ENCODE assay signal across 19 cellular contexts in genomic region chr13:69580255-69580654, GRCh38.
DNase-seq lines count a peak whose midpoint lies in the region; TF ChIP-seq lines count a peak whose summit lies in the region.
"Had no signal": no experiment of that assay in that cellular context is flagged by ENCODE, and none has a peak within 500 bp of the region (broad histone marks: within the 10 kb centered on the region; RNA-seq: fewer than 3 reads in every experiment).

No MANE protein-coding gene starts in this region.

- H3K4me3 Mint-ChIP-seq in H9: no peak overlapping the region
- H3K4me3 Mint-ChIP-seq in activated T-cell treated with anti-CD3 and anti-CD28 coated beads, Interleukin-2, amount 50 U/mL, for 24 hours: no peak overlapping the region
- H3K4me3 Mint-ChIP-seq: CD4-positive, alpha-beta memory T cell; HFFc6 had no signal

- H3K23ac ChIP-seq in H9 (ENCODE audit: insufficient read length, low read depth, low read length): no peak overlapping the region
- no peak overlapping the region for H3K23ac ChIP-seq in trophoblast cell (ENCODE audit: low read length)

- no peak overlapping the region for H3K56ac ChIP-seq in H9 (ENCODE audit: insufficient read length, low read depth, low read length)

- no peak for TF ChIP-seq CTCF in H9 (conservative IDR thresholded peaks at IDR 0.05)

- H3K27me3 ChIP-seq in H9 (ENCODE audit: insufficient read depth, low read length): no peaks in the 10 kb centered on the region; the same call in 1 of the 2 replicates
- no peaks in the 10 kb centered on the region for H3K27me3 ChIP-seq in trophoblast cell (ENCODE audit: insufficient read depth, low read length)
- H3K27me3 ChIP-seq: BE2C, MG63, Peyer's patch had no signal

- no peak overlapping the region for H3K14ac ChIP-seq in H9 (ENCODE audit: insufficient read depth, low read length)
- no peak overlapping the region for H3K14ac ChIP-seq in trophoblast cell (ENCODE audit: low read length)

- no peak overlapping the region for H3K4me3 ChIP-seq in trophoblast cell (ENCODE audit: low read depth, low read length)
- H3K4me3 ChIP-seq: MG63, Peyer's patch had no signal

- H3K4me2 ChIP-seq in H9 (ENCODE audit: insufficient read depth, insufficient read length, low read length) (no peak overlapping the region), trophoblast cell (ENCODE audit: low read length) (no peak overlapping the region)
- H3K4me2 ChIP-seq: KMS-11 had no signal

- H3K4me1 ChIP-seq in H9 (ENCODE audit: insufficient read depth, low read length) (no peaks in the 10 kb centered on the region; the same call in 1 of the 2 replicates), trophoblast cell (ENCODE audit: control insufficient read depth in 1 of 2, insufficient read depth in 2 of 2, low read length in 2 of 2) (no peaks in the 10 kb centered on the region)
- H3K4me1 ChIP-seq: BE2C, Peyer's patch had no signal

- H3K27ac Mint-ChIP-seq in H9: peak overlapping the region; percentile 83 to 93 (median 92)
- no peak overlapping the region for H3K27ac Mint-ChIP-seq in activated T-cell treated with anti-CD3 and anti-CD28 coated beads, Interleukin-2, amount 50 U/mL, for 24 hours
- H3K27ac Mint-ChIP-seq: CD4-positive, alpha-beta memory T cell; HFFc6 had no signal

- H2BK5ac ChIP-seq in H9 (ENCODE audit: insufficient read length, low read length) (no peak overlapping the region), trophoblast cell (ENCODE audit: low read depth, low read length, poor library complexity) (no peak overlapping the region)

- H3K79me1 ChIP-seq in H9 (ENCODE audit: insufficient read depth, low read depth, low read length, poor library complexity, severe bottlenecking) (no peaks in the 10 kb centered on the region), trophoblast cell (ENCODE audit: low read length) (no peaks in the 10 kb centered on the region)

- no peaks in the 10 kb centered on the region for H3K23me2 ChIP-seq in H9 (ENCODE audit: insufficient read length, low read depth, low read length, poor library complexity, severe bottlenecking)

- H2AK5ac ChIP-seq in H9 (ENCODE audit: insufficient read length, low read length) (no peak overlapping the region), trophoblast cell (ENCODE audit: low read length) (no peak overlapping the region)

- no peaks in the 10 kb centered on the region; a peak in 2 of 7 replicates for H3K36me3 Mint-ChIP-seq in H9 (ENCODE audit: insufficient read depth in 1 of 3, low read depth in 3 of 3)
- H3K36me3 Mint-ChIP-seq in activated T-cell treated with anti-CD3 and anti-CD28 coated beads, Interleukin-2, amount 50 U/mL, for 24 hours (ENCODE audit: low read depth): no peaks in the 10 kb centered on the region
- H3K36me3 Mint-ChIP-seq: CD4-positive, alpha-beta memory T cell had no signal

- no peaks in the 10 kb centered on the region for H3K27me3 Mint-ChIP-seq in H9 (ENCODE audit: low read depth)
- no peaks in the 10 kb centered on the region for H3K27me3 Mint-ChIP-seq in activated T-cell treated with anti-CD3 and anti-CD28 coated beads, Interleukin-2, amount 50 U/mL, for 24 hours
- H3K27me3 Mint-ChIP-seq: CD4-positive, alpha-beta memory T cell had no signal

- no peaks in the 10 kb centered on the region for H4K20me1 ChIP-seq in H9 (ENCODE audit: control insufficient read depth, insufficient read depth, insufficient read length)

- no peak overlapping the region for H4K5ac ChIP-seq in H9 (ENCODE audit: insufficient read length, low read depth, low read length)

- no peak overlapping the region for H2BK15ac ChIP-seq in H9 (ENCODE audit: low read depth, low read length)

- no CpG with 5 or more reads among the region's 3 CpGs for WGBS in H9 (ENCODE audit: extremely low coverage, insufficient read length, low lambda C conversion rate)
- WGBS in trophoblast cell (ENCODE audit: extremely low coverage, insufficient coverage, insufficient read length): no CpG with 5 or more reads among the region's 3 CpGs

- H3K79me2 ChIP-seq in H9 (ENCODE audit: insufficient read depth, low read length): no peaks in the 10 kb centered on the region
- H3K79me2 ChIP-seq in trophoblast cell (ENCODE audit: control insufficient read depth, insufficient read depth, low read length, poor library complexity): no peaks in the 10 kb centered on the region

- no peaks in the 10 kb centered on the region for H3K36me3 ChIP-seq in trophoblast cell (ENCODE audit: control insufficient read depth in 1 of 2, insufficient read depth in 2 of 2, low read length in 2 of 2)
- H3K36me3 ChIP-seq: BE2C, MG63, Peyer's patch had no signal

- no peak overlapping the region for H3K9ac ChIP-seq in H9 (ENCODE audit: extremely low read depth, insufficient read length, low read length)
- H3K9ac ChIP-seq in trophoblast cell (ENCODE audit: low read length): no peak overlapping the region
- H3K9ac ChIP-seq: KMS-11 had no signal

- H4K12ac ChIP-seq in trophoblast cell (ENCODE audit: low read depth, low read length): no peak overlapping the region

- H3K27ac ChIP-seq in H9 (ENCODE audit: insufficient read length, low read depth, low read length) (no peak overlapping the region), epithelial cell of prostate (peak overlapping the region; percentile 81), trophoblast cell (ENCODE audit: low read depth, low read length) (no peak overlapping the region)
- H3K27ac ChIP-seq: KMS-11, Peyer's patch had no signal

- no peak for DNase-seq in H9
- DNase-seq in NCI-H69 (lab: John Stamatoyannopoulos, UW): peak; percentile 71
- DNase-seq in epithelial cell of prostate (ENCODE audit: low read depth, low spot score): peak; percentile 70
- no peak for DNase-seq in trophoblast cell
- no peak for DNase-seq in nucleus accumbens (lab: John Stamatoyannopoulos, UW)
- DNase-seq in NCI-H2171 (lab: John Stamatoyannopoulos, UW): no peak
- DNase-seq in activated T-cell treated with anti-CD3 and anti-CD28 coated beads, Interleukin-2, amount 50 U/mL, for 24 hours: no peak
- DNase-seq: BE2C; CD4-positive, alpha-beta memory T cell; DMS79 treated with DMSO at 0.1 percent for 48 hours; HFFc6; MG63; NCI-H1092 treated with DMSO at 0.1 percent for 48 hours; NCI-H187 treated with DMSO at 0.1 percent for 48 hours; NCI-H446; NCI-H774; Peyer's patch; SHP77 treated with DMSO at 0.1 percent for 48 hours had no signal

- no peak overlapping the region for H3K4ac ChIP-seq in H9 (ENCODE audit: low read depth, low read length)
- H3K4ac ChIP-seq in trophoblast cell (ENCODE audit: low read depth, low read length): no peak overlapping the region

- H2BK12ac ChIP-seq in H9 (ENCODE audit: insufficient read length, low read depth, low read length): no peak overlapping the region
- H2BK12ac ChIP-seq in trophoblast cell (ENCODE audit: low read length): peak overlapping the region; percentile 49

- no peak overlapping the region for H2BK20ac ChIP-seq in H9 (ENCODE audit: low read depth, low read length, poor library complexity, severe bottlenecking)

- H4K91ac ChIP-seq in H9 (ENCODE audit: insufficient read length, low read depth, low read length): no peak overlapping the region
- H4K91ac ChIP-seq in trophoblast cell (ENCODE audit: low read depth, low read length): no peak overlapping the region

- peaks cover 13 to 15% of the 10 kb centered on the region in 2 experiments for H3K4me1 Mint-ChIP-seq in H9
- no peaks in the 10 kb centered on the region for H3K4me1 Mint-ChIP-seq in activated T-cell treated with anti-CD3 and anti-CD28 coated beads, Interleukin-2, amount 50 U/mL, for 24 hours (ENCODE audit: low read depth)
- H3K4me1 Mint-ChIP-seq: CD4-positive, alpha-beta memory T cell had no signal

- no peak overlapping the region for H4K8ac ChIP-seq in H9 (replicated peaks; ENCODE audit: insufficient read length, low read depth, low read length)
- H4K8ac ChIP-seq in trophoblast cell (ENCODE audit: low read depth, low read length): no peak overlapping the region

- no peak overlapping the region for H3T11ph ChIP-seq in H9 (ENCODE audit: low read length)

- H3K18ac ChIP-seq in H9 (ENCODE audit: insufficient read length, low read depth, low read length): no peak overlapping the region
- no peak overlapping the region for H3K18ac ChIP-seq in trophoblast cell (ENCODE audit: low read length)

- no peaks in the 10 kb centered on the region for H3K9me3 ChIP-seq in H9 (ENCODE audit: control insufficient read depth, low read depth, low read length)
- no peaks in the 10 kb centered on the region for H3K9me3 ChIP-seq in trophoblast cell (ENCODE audit: insufficient read depth, low read depth, low read length)
- H3K9me3 ChIP-seq: BE2C, MG63, Peyer's patch had no signal

- H2BK120ac ChIP-seq in H9 (ENCODE audit: low read depth, low read length, poor library complexity, severe bottlenecking) (no peak overlapping the region), trophoblast cell (ENCODE audit: insufficient read depth, low read length, poor library complexity) (no peak overlapping the region)

- H3K9me3 Mint-ChIP-seq in H9: peaks cover 0 to 4% of the 10 kb centered on the region in 2 experiments; a peak in 2 of 5 replicates
- H3K9me3 Mint-ChIP-seq in activated T-cell treated with anti-CD3 and anti-CD28 coated beads, Interleukin-2, amount 50 U/mL, for 24 hours: peaks cover 14% of the 10 kb centered on the region

- H2AFZ ChIP-seq in H9 (ENCODE audit: low read length) (no peak overlapping the region), trophoblast cell (ENCODE audit: insufficient read depth, low read length, poor library complexity) (no peak overlapping the region)

Comparison
In these comparisons a context has a peak if more than half of its experiments do, and no peak if none do; other contexts are left out.
1. DNase-seq: peak in NCI-H69 (single experiment) and epithelial cell of prostate (single experiment); none in H9 (single experiment), trophoblast cell (0 of 2), nucleus accumbens (0 of 56), NCI-H2171 (single experiment) and activated T-cell treated with anti-CD3 and anti-CD28 coated beads, Interleukin-2, amount 50 U/mL, for 24 hours (single experiment).